In the genomic region with DNA sequence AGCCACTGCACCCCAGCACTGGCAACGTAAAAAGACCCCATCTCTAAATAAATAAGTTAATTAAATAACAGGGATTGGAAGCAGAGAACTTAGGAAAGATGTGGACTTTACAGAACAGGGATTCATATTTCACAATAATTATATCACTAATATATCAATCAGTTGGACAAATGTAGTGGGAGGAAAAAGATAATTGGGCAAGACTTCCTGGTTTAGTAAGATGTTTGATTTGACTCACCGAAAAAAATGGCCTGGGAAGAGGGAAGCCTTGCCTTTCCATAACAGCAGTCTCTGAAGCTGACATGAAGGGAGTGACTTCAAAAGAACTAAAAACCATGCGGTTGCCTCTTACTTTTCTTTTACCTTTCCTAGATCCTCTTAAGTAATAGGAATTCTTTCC, we compare ENCODE assay signal across 11 cellular contexts. TPM values are rescaled to one million over a fixed set of nuclear protein-coding genes. Genes with fewer than 3 reads are reported as not detected.
A peak's percentile ranks its signal among the peaks of the same experiment; 100 is the strongest.
DNase-seq lines count a peak whose midpoint lies in the region; ATAC-seq and TF ChIP-seq lines count a peak whose summit lies in the region.
"Had no signal": no experiment of that assay in that cellular context is flagged by ENCODE, and none has a peak within 500 bp of the region (broad histone marks: within the 10 kb centered on the region; RNA-seq: fewer than 3 reads in every experiment).

No MANE protein-coding gene starts in this region.

- no peak overlapping the region for H2BK12ac ChIP-seq in mesenchymal stem cell (ENCODE audit: low read length in 2 of 2)

- H3K4ac ChIP-seq in mesenchymal stem cell (ENCODE audit: low read depth in 1 of 2, low read length in 2 of 2), result no peak overlapping the region

- H3K36me3 ChIP-seq in mesenchymal stem cell (ENCODE audit: control insufficient read depth in 1 of 2, insufficient read depth in 2 of 2, low read depth in 1 of 2, low read length in 2 of 2), result no peaks in the 10 kb centered on the region
- H3K36me3 ChIP-seq: adrenal gland, gastrocnemius medialis had no signal

- peaks cover 4% of the 10 kb centered on the region for H3K79me1 ChIP-seq in mesenchymal stem cell (replicated peaks; ENCODE audit: low read length, poor library complexity, severe bottlenecking)

- H3K23ac ChIP-seq in mesenchymal stem cell (ENCODE audit: low read length in 2 of 2), result no peak overlapping the region

- no peak overlapping the region for H2BK15ac ChIP-seq in mesenchymal stem cell (ENCODE audit: low read depth, poor library complexity, severe bottlenecking)

- H2AK5ac ChIP-seq in mesenchymal stem cell (ENCODE audit: low read length, severe bottlenecking), result no peak overlapping the region

- no peak overlapping the region for H3K14ac ChIP-seq in mesenchymal stem cell (ENCODE audit: low read length in 2 of 2)

- H2BK120ac ChIP-seq in mesenchymal stem cell (ENCODE audit: low read depth, low read length), result no peak overlapping the region

- no peak for TF ChIP-seq CTCF in AG10803 (conservative IDR thresholded peaks at IDR 0.05; ENCODE audit: low read length)
- TF ChIP-seq CTCF in cardiac fibroblast (IDR thresholded peaks at IDR 0.05; ENCODE audit: low read depth, low read length), result no peak

- H3K27ac ChIP-seq in mesenchymal stem cell (ENCODE audit: low read length, poor library complexity, severe bottlenecking), result no peak overlapping the region

- H3K4me2 ChIP-seq in mesenchymal stem cell (ENCODE audit: low read length, poor library complexity, severe bottlenecking), result no peak overlapping the region

- H4K8ac ChIP-seq in mesenchymal stem cell (ENCODE audit: low read length), result no peak overlapping the region

- H3K18ac ChIP-seq in mesenchymal stem cell (ENCODE audit: low read depth in 1 of 2, low read length in 2 of 2), result no peak overlapping the region

- no peaks in the 10 kb centered on the region for H3K9me3 ChIP-seq in mesenchymal stem cell (ENCODE audit: control insufficient read depth, low read length)
- H3K9me3 ChIP-seq: adrenal gland, gastrocnemius medialis had no signal

- no peaks in the 10 kb centered on the region for H3K27me3 ChIP-seq in mesenchymal stem cell (ENCODE audit: control insufficient read depth in 1 of 2, insufficient read depth in 1 of 2, low read length in 2 of 2)
- H3K27me3 ChIP-seq: adrenal gland, gastrocnemius medialis had no signal

- DNase-seq in AG10803 (ENCODE audit: low read depth) (peak; percentile 6), HS-5 (ENCODE audit: low read depth) (peak; percentile 26), cardiac fibroblast (ENCODE audit: low read depth in 2 of 2) (peak; percentile 48 to 51), mesenchymal stem cell (peak; percentile 26), SHP77 treated with DMSO at 0.1 percent for 48 hours (lab: John Stamatoyannopoulos, UW) (no peak)
- DNase-seq: activated B cell treated with CpG ODN at 0.5 μM for 24 hours, adrenal gland, gastrocnemius medialis had no signal

- no peak overlapping the region for H3K9ac ChIP-seq in mesenchymal stem cell (ENCODE audit: low read length)

- H4K91ac ChIP-seq in mesenchymal stem cell (ENCODE audit: low read length), result no peak overlapping the region

- WGBS in mesenchymal stem cell, result 100% methylated on average over 1 of the region's 3 CpGs

- no peak overlapping the region for H2BK5ac ChIP-seq in mesenchymal stem cell (ENCODE audit: low read depth, low read length, poor library complexity, severe bottlenecking)

- ATAC-seq in GM19397 (IDR thresholded peaks at IDR 0.05; ENCODE audit: unreplicated experiment) (no peak), GM21825 (IDR thresholded peaks at IDR 0.05; ENCODE audit: unreplicated experiment) (no peak), GM21390 (IDR thresholded peaks at IDR 0.05; ENCODE audit: unreplicated experiment) (no peak)
- ATAC-seq: gastrocnemius medialis had no signal

- H2AFZ ChIP-seq in mesenchymal stem cell (ENCODE audit: low read depth, low read length), result no peak overlapping the region

- H3K4me3 ChIP-seq in AG10803 (ENCODE audit: low read length), result no peak overlapping the region
- no peak overlapping the region for H3K4me3 ChIP-seq in cardiac fibroblast (replicated peaks in 1 of 2; ENCODE audit: low read depth in 2 of 2, low read length in 2 of 2)
- no peak overlapping the region for H3K4me3 ChIP-seq in mesenchymal stem cell (ENCODE audit: insufficient read depth in 1 of 2, low read depth in 1 of 2, low read length in 2 of 2)

- peaks cover 5% of the 10 kb centered on the region for H3K4me1 ChIP-seq in mesenchymal stem cell (ENCODE audit: control insufficient read depth, insufficient read depth, low read depth, low read length)

RNA-seq across cellular contexts. Expression of gene C17orf78, which starts 15.2 kb away (rescaled TPM):
- polyA plus RNA-seq in mesenchymal stem cell (2013, experiment 1 of 2), result not detected
- polyA plus RNA-seq in mesenchymal stem cell (2013, experiment 2 of 2), result not detected
- polyA plus RNA-seq: adrenal gland had no signal

RNA-seq across cellular contexts. Expression of gene ACACA, which starts 46.0 kb away (rescaled TPM):
- polyA plus RNA-seq in mesenchymal stem cell (2013, experiment 1 of 2), result 18.9 TPM
- 18.5 TPM for polyA plus RNA-seq in mesenchymal stem cell (2013, experiment 2 of 2)

RNA-seq across cellular contexts. Expression of gene TADA2A, which starts 46.1 kb away (rescaled TPM):
- 11.1 TPM for polyA plus RNA-seq in mesenchymal stem cell (2013, experiment 1 of 2)
- polyA plus RNA-seq in mesenchymal stem cell (2013, experiment 2 of 2), result 11.2 TPM
